In genomic region chr19:29974701-29975100, GRCh38 we compare ENCODE assay signal across 8 cellular contexts.
"Had no signal": no experiment of that assay in that cellular context is flagged by ENCODE, and none has a peak within 500 bp of the region (broad histone marks: within the 10 kb centered on the region; RNA-seq: fewer than 3 reads in every experiment).

No MANE protein-coding gene starts in this region.

- DNase-seq: H7, IMR-90 had no signal

- H3K9me3 ChIP-seq: HAP-1 had no signal

- ATAC-seq: GM23338, HCT116, K562 had no signal

- H3K4me3 Mint-ChIP-seq: GM23338 had no signal

- H3K36me3 ChIP-seq: HAP-1 had no signal

- H3K9me3 Mint-ChIP-seq: GM23338 had no signal

- FAIRE-seq: H1, HTR-8/SVneo, K562 had no signal

- H3K27ac Mint-ChIP-seq: GM23338 had no signal

- H3K4me3 ChIP-seq: GM23338, HAP-1, K562 had no signal
